13 cellular contexts compared by ENCODE assay signal in genomic region chr10:118981946-118982345, GRCh38. TPM values are rescaled to one million over a fixed set of nuclear protein-coding genes. Genes with fewer than 3 reads are reported as not detected.
A peak's percentile ranks its signal among the peaks of the same experiment; 100 is the strongest.
DNase-seq lines count a peak whose midpoint lies in the region; TF ChIP-seq lines count a peak whose summit lies in the region.
"Had no signal": no experiment of that assay in that cellular context is flagged by ENCODE, and none has a peak within 500 bp of the region (broad histone marks: within the 10 kb centered on the region; RNA-seq: fewer than 3 reads in every experiment).

No MANE protein-coding gene starts in this region.

- TF ChIP-seq POLR2A in vagina (IDR thresholded peaks at IDR 0.05) = no peak

- H3K27me3 Mint-ChIP-seq in endothelial cell (ENCODE audit: unreplicated experiment) = peaks cover 6% of the 10 kb centered on the region
- H3K27me3 Mint-ChIP-seq in neural progenitor cell (ENCODE audit: insufficient read depth, low read depth) = peaks cover 16% of the 10 kb centered on the region

- H3K4me1 ChIP-seq in neural progenitor cell = peaks cover 15% of the 10 kb centered on the region
- H3K4me1 ChIP-seq in vagina = no peaks in the 10 kb centered on the region
- H3K4me1 ChIP-seq: Caco-2, HAP-1 had no signal

- TF ChIP-seq CTCF in endothelial cell (IDR thresholded peaks at IDR 0.05; ENCODE audit: unreplicated experiment) = no peak
- TF ChIP-seq CTCF in neural progenitor cell (IDR thresholded peaks at IDR 0.05) = no peak
- no peak for TF ChIP-seq CTCF in vagina (IDR thresholded peaks at IDR 0.05)

- intact Hi-C loops in vagina (cut with DNase I) = no loop called here

- H3K27ac Mint-ChIP-seq in endothelial cell (ENCODE audit: unreplicated experiment) (peak overlapping the region; percentile 67), neural progenitor cell (peak overlapping the region; percentile 92)

- H3K36me3 ChIP-seq in H7 (replicated peaks; ENCODE audit: control insufficient read depth, insufficient read depth, low read length) (no peaks in the 10 kb centered on the region), neural progenitor cell (no peaks in the 10 kb centered on the region), vagina (no peaks in the 10 kb centered on the region)
- H3K36me3 ChIP-seq: BE2C, HAP-1 had no signal

- no peaks in the 10 kb centered on the region for H3K79me2 ChIP-seq in neural progenitor cell (ENCODE audit: low read depth)

- H3K4me3 ChIP-seq in H7 (ENCODE audit: insufficient read depth, low read depth, low read length) (no peak overlapping the region), neural progenitor cell (no peak overlapping the region), vagina (no peak overlapping the region)
- H3K4me3 ChIP-seq: HAP-1 had no signal

- H3K9me3 Mint-ChIP-seq in endothelial cell (ENCODE audit: unreplicated experiment) (no peaks in the 10 kb centered on the region), neural progenitor cell (peaks cover 12% of the 10 kb centered on the region)

- H3K9me3 ChIP-seq in neural progenitor cell (ENCODE audit: low read depth) = no peaks in the 10 kb centered on the region
- H3K9me3 ChIP-seq in vagina = peaks cover 6% of the 10 kb centered on the region
- H3K9me3 ChIP-seq: BE2C, Caco-2, HAP-1 had no signal

- H3K27ac ChIP-seq in neural progenitor cell = no peak overlapping the region
- no peak overlapping the region for H3K27ac ChIP-seq in vagina

- no peaks in the 10 kb centered on the region for H3K27me3 ChIP-seq in H7 (ENCODE audit: control insufficient read depth, insufficient read depth, low read length)
- no peaks in the 10 kb centered on the region for H3K27me3 ChIP-seq in neural progenitor cell
- H3K27me3 ChIP-seq in vagina = no peaks in the 10 kb centered on the region
- H3K27me3 ChIP-seq: BE2C had no signal

- H3F3A ChIP-seq in neural progenitor cell (ENCODE audit: low read depth) = peaks cover 2% of the 10 kb centered on the region

- DNase-seq in H7 (peak; percentile 20), endothelial cell (ENCODE audit: low spot score) (no peak), neural progenitor cell (ENCODE audit: low spot score) (no peak), vagina (ENCODE audit: extremely low spot score in 2 of 2) (peak; percentile 25 to 40), cortex of kidney (lab: John Stamatoyannopoulos, UW) (no peak), cerebellar cortex (ENCODE audit: low spot score) (no peak), mucosa of gallbladder (ENCODE audit: low spot score) (no peak)
- DNase-seq: BE2C; Caco-2; CD8-positive, alpha-beta memory T cell; DND-41; GDM1 had no signal

- H3K4me2 ChIP-seq in neural progenitor cell = peak overlapping the region; percentile 22

- H3K4me3 Mint-ChIP-seq in endothelial cell (ENCODE audit: unreplicated experiment) (no peak overlapping the region), neural progenitor cell (no peak overlapping the region)
- H3K4me3 Mint-ChIP-seq: CD8-positive, alpha-beta memory T cell had no signal

- H3K4me1 Mint-ChIP-seq in endothelial cell (ENCODE audit: unreplicated experiment) (peaks cover 5% of the 10 kb centered on the region), neural progenitor cell (peaks cover 26% of the 10 kb centered on the region)

- no peak overlapping the region for H2AFZ ChIP-seq in neural progenitor cell (replicated peaks)

- no peak overlapping the region for H3K9ac ChIP-seq in neural progenitor cell

- no peaks in the 10 kb centered on the region for H4K20me1 ChIP-seq in neural progenitor cell (ENCODE audit: low read depth)

- H3K36me3 Mint-ChIP-seq in endothelial cell (ENCODE audit: low read depth, unreplicated experiment) (no peaks in the 10 kb centered on the region), neural progenitor cell (peaks cover 3% of the 10 kb centered on the region)

RNA-seq across cellular contexts. Expression of gene NANOS1, which starts 47.6 kb away (rescaled TPM):
- 2.4 and 7.8 TPM in 2 replicates for total RNA-seq in H7 (2014; rRNA removed; shearing (Covaris generic))
- total RNA-seq in endothelial cell (ENCODE audit: unreplicated experiment) (1.2 TPM), neural progenitor cell (ENCODE audit: low replicate concordance) (10.2 and 12.4 TPM in 2 replicates), vagina (not detected), mucosa of gallbladder (0.60 TPM)

Comparison
In these comparisons a context has a peak if more than half of its experiments do, and no peak if none do; other contexts are left out.
1. DNase-seq: peak in H7 (single experiment) and vagina (2 of 2); none in endothelial cell (single experiment), neural progenitor cell (single experiment), cortex of kidney (single experiment), cerebellar cortex (single experiment) and mucosa of gallbladder (single experiment).